ENCODE assay signal across 2 cellular contexts in genomic region chr1:208204779-208205178, GRCh38.
TF ChIP-seq lines count a peak whose summit lies in the region.

No MANE protein-coding gene starts in this region.

TF ChIP-seq in A549, 52 proteins besides CTCF, POLR2A, EP300 and RAD21:
- TF ChIP-seq KDM5A (IDR thresholded peaks at IDR 0.05) (no peak), FOSB (CRISPR knock-in tag; IDR thresholded peaks at IDR 0.05) (no peak), CHD2 (IDR thresholded peaks at IDR 0.05; ENCODE audit: low read length, partially characterized antibody) (no peak), JUN (IDR thresholded peaks at IDR 0.05) (no peak), TP53 (CRISPR knock-in tag; IDR thresholded peaks at IDR 0.05) (no peak), SREBF2 (IDR thresholded peaks at IDR 0.05) (no peak), CEBPB (IDR thresholded peaks at IDR 0.05) (no peak), HOXB5 (CRISPR knock-in tag; IDR thresholded peaks at IDR 0.05) (no peak), EHMT2 (IDR thresholded peaks at IDR 0.05; ENCODE audit: low read depth) (no peak), HEYL (CRISPR knock-in tag; IDR thresholded peaks at IDR 0.05) (no peak), RFX5 (IDR thresholded peaks at IDR 0.05) (no peak), ESRRA (IDR thresholded peaks at IDR 0.05; ENCODE audit: borderline replicate concordance, low read length) (no peak), MAFK (IDR thresholded peaks at IDR 0.05; ENCODE audit: partially characterized antibody) (no peak), MAZ (IDR thresholded peaks at IDR 0.05; ENCODE audit: borderline replicate concordance, low read depth, low read length) (no peak), TFCP2L1 (CRISPR knock-in tag; IDR thresholded peaks at IDR 0.05) (no peak), ZFP36 (IDR thresholded peaks at IDR 0.05; ENCODE audit: borderline replicate concordance, partially characterized antibody) (no peak), ZSCAN20 (CRISPR knock-in tag; IDR thresholded peaks at IDR 0.05) (no peak), MYC (IDR thresholded peaks at IDR 0.05; ENCODE audit: borderline replicate concordance, low read length) (no peak)
- TF ChIP-seq, protein P1, sequence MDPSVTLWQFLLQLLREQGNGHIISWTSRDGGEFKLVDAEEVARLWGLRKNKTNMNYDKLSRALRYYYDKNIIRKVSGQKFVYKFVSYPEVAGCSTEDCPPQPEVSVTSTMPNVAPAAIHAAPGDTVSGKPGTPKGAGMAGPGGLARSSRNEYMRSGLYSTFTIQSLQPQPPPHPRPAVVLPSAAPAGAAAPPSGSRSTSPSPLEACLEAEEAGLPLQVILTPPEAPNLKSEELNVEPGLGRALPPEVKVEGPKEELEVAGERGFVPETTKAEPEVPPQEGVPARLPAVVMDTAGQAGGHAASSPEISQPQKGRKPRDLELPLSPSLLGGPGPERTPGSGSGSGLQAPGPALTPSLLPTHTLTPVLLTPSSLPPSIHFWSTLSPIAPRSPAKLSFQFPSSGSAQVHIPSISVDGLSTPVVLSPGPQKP (IDR thresholded peaks at IDR 0.05; ENCODE audit: low read depth, low read length), result no peak
- TF ChIP-seq, protein P2, sequence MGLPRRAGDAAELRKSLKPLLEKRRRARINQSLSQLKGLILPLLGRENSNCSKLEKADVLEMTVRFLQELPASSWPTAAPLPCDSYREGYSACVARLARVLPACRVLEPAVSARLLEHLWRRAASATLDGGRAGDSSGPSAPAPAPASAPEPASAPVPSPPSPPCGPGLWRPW (IDR thresholded peaks at IDR 0.05), result no peak

TF ChIP-seq in IMR-90, 13 proteins besides CTCF, POLR2A, EP300 and RAD21:
- TF ChIP-seq, protein P1 (IDR thresholded peaks at IDR 0.05; ENCODE audit: borderline replicate concordance, low read depth, low read length), result no peak
- TF ChIP-seq MAFK (IDR thresholded peaks at IDR 0.05; ENCODE audit: low read depth, low read length) (no peak), CHD1 (IDR thresholded peaks at IDR 0.05; ENCODE audit: low read depth, low read length) (no peak), BHLHE40 (IDR thresholded peaks at IDR 0.05; ENCODE audit: low read depth, low read length) (no peak)
